ENCODE assay signal across 20 cellular contexts in the genomic region with DNA sequence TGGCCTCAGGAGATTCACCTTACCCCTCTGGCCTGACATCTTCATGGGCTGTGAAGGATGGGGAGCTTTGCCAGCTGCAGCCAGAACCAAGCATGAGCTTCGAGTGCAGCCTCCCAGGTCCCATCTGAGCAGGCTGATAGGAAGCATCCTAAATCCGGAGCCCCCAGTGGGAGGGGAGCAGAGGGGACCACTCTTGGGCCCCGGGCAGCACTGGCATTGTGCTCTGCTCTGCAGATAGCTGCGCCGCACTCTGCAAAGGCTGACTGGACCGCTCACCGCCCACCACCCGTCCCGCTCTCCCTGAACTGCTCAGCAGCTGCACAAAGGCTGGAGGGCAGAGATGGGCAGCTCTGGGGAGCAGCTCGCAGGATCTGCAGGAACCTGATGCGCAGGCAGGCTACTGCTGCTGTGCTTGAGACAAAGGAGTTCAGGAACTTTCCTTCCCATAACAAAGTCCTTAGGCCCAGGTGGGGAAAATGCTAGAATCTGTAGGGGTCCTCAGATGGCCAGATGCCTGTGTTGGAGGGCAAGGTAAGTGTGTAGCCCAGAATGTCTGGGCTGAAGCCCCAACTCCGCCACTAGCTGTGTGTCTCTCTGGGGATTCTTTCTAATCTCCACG. TPM values are rescaled to one million over a fixed set of nuclear protein-coding genes. Genes with fewer than 3 reads are reported as not detected.
"Had no signal": no experiment of that assay in that cellular context is flagged by ENCODE, and none has a peak within 500 bp of the region (broad histone marks: within the 10 kb centered on the region; RNA-seq: fewer than 3 reads in every experiment).

No MANE protein-coding gene starts in this region.

- H3K27me3 ChIP-seq: breast epithelium, foreskin keratinocyte, neutrophil, suprapubic skin, tibial nerve had no signal

- H3K27ac ChIP-seq: breast epithelium, foreskin keratinocyte, neutrophil, parathyroid adenoma, suprapubic skin, tibial nerve, VCaP had no signal

- H3K4me1 ChIP-seq: breast epithelium, foreskin keratinocyte, parathyroid adenoma had no signal

- DNase-seq: activated CD4-positive, alpha-beta T cell treated with anti-CD3 and anti-CD28 coated beads, Interleukin-2, amount 10 ng/mL, durations not matched to agents 7 days and 5 days; activated CD8-positive, alpha-beta T cell treated with anti-CD3 and anti-CD28 coated beads for 36 hours; activated naive CD4-positive, alpha-beta T cell treated with Interleukin-2 at 50 U/mL for 16 hours; activated naive CD8-positive, alpha-beta T cell treated with anti-CD3 and anti-CD28 coated beads, Interleukin-2, amount 10 ng/mL, durations not matched to agents 7 days and 5 days; activated T-cell treated with anti-CD3 and anti-CD28 coated beads, Interleukin-2, amount 50 U/mL, for 4 hours; amniotic stem cell; cortex of kidney; foreskin keratinocyte; midbrain; natural killer cell; right cardiac atrium; stimulated activated CD4-positive, alpha-beta T cell treated with anti-CD3 and anti-CD28 coated beads, Interleukin-4, amount 100 ng/mL, for 24 hours; stimulated activated naive CD8-positive, alpha-beta T cell treated with anti-CD3 and anti-CD28 coated beads, Interleukin-15, amount 100 ng/mL, for 72 hours had no signal

- ATAC-seq: activated CD8-positive, alpha-beta T cell treated with anti-CD3 and anti-CD28 coated beads for 36 hours; activated T-cell treated with anti-CD3 and anti-CD28 coated beads, Interleukin-2, amount 50 U/mL, for 4 hours; foreskin keratinocyte; natural killer cell; stimulated activated naive CD8-positive, alpha-beta T cell treated with anti-CD3 and anti-CD28 coated beads, Interleukin-15, amount 100 ng/mL, for 72 hours had no signal

- H3K9me3 ChIP-seq: breast epithelium, neutrophil, suprapubic skin, tibial nerve had no signal

- H3K36me3 ChIP-seq: breast epithelium, neutrophil, suprapubic skin, tibial nerve had no signal

- H3K79me2 ChIP-seq: parathyroid adenoma had no signal

- H2AFZ ChIP-seq: parathyroid adenoma had no signal

- H3K9ac ChIP-seq: parathyroid adenoma had no signal

- H3K4me3 ChIP-seq: breast epithelium, lung, suprapubic skin, tibial nerve had no signal

RNA-seq across cellular contexts. Expression of a gene that starts 51.8 kb away (rescaled TPM):
- total RNA-seq: activated CD4-positive, alpha-beta T cell treated with anti-CD3 and anti-CD28 coated beads, Interleukin-2, amount 10 ng/mL, durations not matched to agents 7 days and 5 days; activated CD8-positive, alpha-beta T cell treated with anti-CD3 and anti-CD28 coated beads for 36 hours had no signal
